In genomic region chr1:225882699-225883615, GRCh38 we compare ENCODE assay signal across 1 cellular context.
TF ChIP-seq lines count a peak whose summit lies in the region.

No MANE protein-coding gene starts in this region.

TF ChIP-seq in HepG2, 621 proteins besides CTCF, POLR2A, EP300 and RAD21 (continued from another document and continues in another):
- TF ChIP-seq TBX3 (IDR thresholded peaks at IDR 0.05; ENCODE audit: borderline replicate concordance) (no peak), ZNF446 (CRISPR knock-in tag; IDR thresholded peaks at IDR 0.05) (peak; percentile 44; the same call in 1 of the 2 replicates), PHB2 (IDR thresholded peaks at IDR 0.05; ENCODE audit: partially characterized antibody) (no peak), ZNF790 (CRISPR knock-in tag; IDR thresholded peaks at IDR 0.05; ENCODE audit: borderline replicate concordance) (0 out of 2 replicates have a peak, but pooled peaks have one; percentile 74), NKX3-1 (CRISPR knock-in tag; IDR thresholded peaks at IDR 0.05) (0 out of 2 replicates have a peak, but pooled peaks have one; percentile 25), HDAC1 (CRISPR knock-in tag; IDR thresholded peaks at IDR 0.05) (peak; percentile 44), CSRNP1 (CRISPR knock-in tag; IDR thresholded peaks at IDR 0.05) (peak; percentile 38; the same call in 1 of the 2 replicates), ZNF761 (CRISPR knock-in tag; conservative IDR thresholded peaks at IDR 0.05) (peak; percentile 67; the same call in 1 of the 2 replicates), ZNF782 (CRISPR knock-in tag; IDR thresholded peaks at IDR 0.05; ENCODE audit: borderline replicate concordance) (no peak), ZNF713 (CRISPR knock-in tag; IDR thresholded peaks at IDR 0.05) (no peak), PHF21A (CRISPR knock-in tag; IDR thresholded peaks at IDR 0.05) (0 out of 2 replicates have a peak, but pooled peaks have one; percentile 7), ZHX2 (IDR thresholded peaks at IDR 0.05; ENCODE audit: low read depth) (no peak), ZHX2 (CRISPR knock-in tag; IDR thresholded peaks at IDR 0.05; ENCODE audit: borderline replicate concordance) (no peak), FOXO4 (CRISPR knock-in tag; conservative IDR thresholded peaks at IDR 0.05) (0 out of 2 replicates have a peak, but pooled peaks have one; percentile 44), NFKBIZ (CRISPR knock-in tag; IDR thresholded peaks at IDR 0.05) (no peak), YEATS4 (CRISPR knock-in tag; IDR thresholded peaks at IDR 0.05; ENCODE audit: borderline replicate concordance) (peak; percentile 33; the same call in 1 of the 2 replicates), ZNF615 (CRISPR knock-in tag; IDR thresholded peaks at IDR 0.05; ENCODE audit: borderline replicate concordance) (0 out of 2 replicates have a peak, but pooled peaks have one; percentile 69), ARID5B (CRISPR knock-in tag; IDR thresholded peaks at IDR 0.05) (no peak; the same call in 1 of the 2 replicates), ZFY (CRISPR knock-in tag; IDR thresholded peaks at IDR 0.05) (peak; percentile 76), ZNF800 (CRISPR knock-in tag; IDR thresholded peaks at IDR 0.05) (peak; percentile 84; the same call in 1 of the 2 replicates), ZNF639 (CRISPR knock-in tag; conservative IDR thresholded peaks at IDR 0.05) (0 out of 2 replicates have a peak, but pooled peaks have one; percentile 32), HES4 (CRISPR knock-in tag; IDR thresholded peaks at IDR 0.05; ENCODE audit: borderline replicate concordance) (0 out of 2 replicates have a peak, but pooled peaks have one; percentile 21), MZF1 (CRISPR knock-in tag; IDR thresholded peaks at IDR 0.05; ENCODE audit: borderline replicate concordance) (no peak), ZNF280D (CRISPR knock-in tag; IDR thresholded peaks at IDR 0.05) (peak; percentile 28; the same call in 1 of the 2 replicates), KMT2B (CRISPR knock-in tag; IDR thresholded peaks at IDR 0.05) (0 out of 2 replicates have a peak, but pooled peaks have one; percentile 12), ETV5 (CRISPR knock-in tag; IDR thresholded peaks at IDR 0.05; ENCODE audit: borderline replicate concordance) (0 out of 2 replicates have a peak, but pooled peaks have one; percentile 13), GABPB1 (CRISPR knock-in tag; IDR thresholded peaks at IDR 0.05) (0 out of 2 replicates have a peak, but pooled peaks have one; percentile 47), GFI1 (CRISPR knock-in tag; IDR thresholded peaks at IDR 0.05; ENCODE audit: borderline replicate concordance) (peak; percentile 65), MTF1 (CRISPR knock-in tag; IDR thresholded peaks at IDR 0.05) (0 out of 2 replicates have a peak, but pooled peaks have one; percentile 55), HOXA9 (CRISPR knock-in tag; IDR thresholded peaks at IDR 0.05; ENCODE audit: borderline replicate concordance) (no peak)
